ENCODE assay signal across 18 cellular contexts in genomic region chr4:120723986-120724385, GRCh38.
DNase-seq lines count a peak whose midpoint lies in the region; ATAC-seq and TF ChIP-seq lines count a peak whose summit lies in the region.
"Had no signal": no experiment of that assay in that cellular context is flagged by ENCODE, and none has a peak within 500 bp of the region (broad histone marks: within the 10 kb centered on the region; RNA-seq: fewer than 3 reads in every experiment).

No MANE protein-coding gene starts in this region.

- H2AFZ ChIP-seq in OCI-LY7 (ENCODE audit: low read length): peak overlapping the region; percentile 87

- POLR2A ChIA-PET in OCI-LY7 (lab: Charles Lee): interaction anchor here (0.6 to 3.3 kb wide), 12 partner anchors 8 to 1690 kb away, joined by 3 to 30 read pairs (median 6); no protein-coding TSS in a partner anchor

- no TSS peak for BruUV-seq in OCI-LY7 (replicated peaks; lab: Mats Ljungman, UMichigan)

- no peaks in the 10 kb centered on the region for H3K36me3 ChIP-seq in OCI-LY7 (ENCODE audit: insufficient read depth, low read length)
- H3K36me3 ChIP-seq: MG63, SJCRH30 had no signal

- no peak overlapping the region for H3K27ac Mint-ChIP-seq in chondrocyte (ENCODE audit: unreplicated experiment)

- peaks cover 59% of the 10 kb centered on the region for H3K4me1 ChIP-seq in OCI-LY7 (ENCODE audit: insufficient read depth, low read length, poor library complexity, severe bottlenecking)
- H3K4me1 ChIP-seq: Caco-2 had no signal

- H3K79me2 ChIP-seq in OCI-LY7 (ENCODE audit: insufficient read depth, low read depth, low read length): no peaks in the 10 kb centered on the region

- H3K36me3 Mint-ChIP-seq in chondrocyte (ENCODE audit: low read depth): peaks cover 1% of the 10 kb centered on the region

- H3K4me3 ChIP-seq in OCI-LY7 (ENCODE audit: low read depth, low read length, poor library complexity, severe bottlenecking) (no peak overlapping the region), fibroblast of the aortic adventitia (ENCODE audit: low read depth, low read length) (no peak overlapping the region)
- H3K4me3 ChIP-seq: MG63, SJCRH30 had no signal

- intact Hi-C loops in OCI-LY7 (cut with micrococcal nuclease; ENCODE audit: unreplicated experiment): no loop called here

- H3K9me2 ChIP-seq in OCI-LY7 (ENCODE audit: insufficient read depth, low read length): no peaks in the 10 kb centered on the region

- peak overlapping the region; percentile 41 for H3K4me2 ChIP-seq in OCI-LY7 (ENCODE audit: low read length)

- DNase-seq in NCI-H1417 (lab: John Stamatoyannopoulos, UW) (peak in 2 of 3 experiments; percentile 6 to 67), NCI-H1417 treated with DMSO at 0.1 percent for 48 hours (lab: John Stamatoyannopoulos, UW) (no peak), NCI-H146 (lab: John Stamatoyannopoulos, UW) (peak; percentile 60), OCI-LY7 (ENCODE audit: low spot score) (no peak), fibroblast of the aortic adventitia (ENCODE audit: low read depth) (peak; percentile 21), chondrocyte (ENCODE audit: low spot score) (no peak)
- DNase-seq: Caco-2, DMS79 treated with DMSO at 0.1 percent for 48 hours, GDM1, MG63, NCI-H1092 treated with DMSO at 0.1 percent for 48 hours, NCI-H2107, SW 1271 had no signal

- peak overlapping the region; percentile 23 for H3K27ac ChIP-seq in OCI-LY7 (ENCODE audit: low read depth, low read length, poor library complexity, severe bottlenecking)
- H3K27ac ChIP-seq: C4-2B, RWPE1, SJCRH30 had no signal

- ATAC-seq in GM21786 (IDR thresholded peaks at IDR 0.05; ENCODE audit: unreplicated experiment): no peak
- ATAC-seq in GM21529 (IDR thresholded peaks at IDR 0.05; ENCODE audit: unreplicated experiment): no peak

- peaks cover 12% of the 10 kb centered on the region for H3K4me1 Mint-ChIP-seq in chondrocyte (ENCODE audit: low read depth)

- no peak overlapping the region for H3K4me3 Mint-ChIP-seq in chondrocyte (ENCODE audit: unreplicated experiment)

- CTCF ChIA-PET in OCI-LY7 (lab: Charles Lee; ENCODE audit: unreplicated experiment): no interaction called here

- H3K27me3 Mint-ChIP-seq in chondrocyte (ENCODE audit: low read depth): no peaks in the 10 kb centered on the region

- TF ChIP-seq CTCF in OCI-LY7 (conservative IDR thresholded peaks at IDR 0.05; ENCODE audit: low read length) (no peak), fibroblast of the aortic adventitia (IDR thresholded peaks at IDR 0.05; ENCODE audit: insufficient read depth, low read length) (no peak), chondrocyte (IDR thresholded peaks at IDR 0.05) (no peak)

- H3K9me3 ChIP-seq in OCI-LY7 (ENCODE audit: low read length): peaks cover 5% of the 10 kb centered on the region; the same call in 1 of the 2 replicates
- H3K9me3 ChIP-seq: Caco-2, MG63, SJCRH30 had no signal

- H3K9me3 Mint-ChIP-seq in chondrocyte (ENCODE audit: low read depth): no peaks in the 10 kb centered on the region

- H4K20me1 ChIP-seq in OCI-LY7 (ENCODE audit: insufficient read depth, low read length): no peaks in the 10 kb centered on the region

Comparison
In these comparisons a context has a peak if more than half of its experiments do, and no peak if none do; other contexts are left out.
1. DNase-seq: peak in NCI-H1417 (2 of 3), NCI-H146 (single experiment) and fibroblast of the aortic adventitia (single experiment); none in NCI-H1417 treated with DMSO at 0.1 percent for 48 hours (single experiment), OCI-LY7 (single experiment) and chondrocyte (single experiment).